In genomic region chr20:25310268-25310920, GRCh38 we compare ENCODE assay signal across 8 cellular contexts.
DNase-seq lines count a peak whose midpoint lies in the region; ATAC-seq and TF ChIP-seq lines count a peak whose summit lies in the region.

No MANE protein-coding gene starts in this region.

- peaks cover 3 to 39% (median 16%) of the 10 kb centered on the region in 4 donors for H3K4me1 ChIP-seq in Peyer's patch
- peaks cover 29% of the 10 kb centered on the region for H3K4me1 ChIP-seq in adipocyte (ENCODE audit: control insufficient read depth, insufficient read depth, low read length)
- H3K4me1 ChIP-seq in right cardiac atrium (ENCODE audit: control insufficient read depth, insufficient read depth, low read length) = peaks cover 17% of the 10 kb centered on the region

- TF ChIP-seq CTCF in Peyer's patch (IDR thresholded peaks at IDR 0.05) = peak in 4 of 6 experiments; percentile 40 to 93 (median 82)

- H3K36me3 ChIP-seq in Peyer's patch (peaks cover 0 to 25% (median 0%) of the 10 kb centered on the region in 3 donors), adipocyte (ENCODE audit: control insufficient read depth, insufficient read depth, low read length, severe bottlenecking) (peaks cover 3% of the 10 kb centered on the region)

- WGBS in right cardiac atrium = 21% methylated on average over 6 of the region's 6 CpGs

- intact Hi-C loops in right cardiac atrium (cut with DNase I) = loop anchor here in 1 of 4 donors (10.0 kb wide), 1 partner anchor 74 kb away; no protein-coding TSS in a partner anchor

- peak overlapping the region; percentile 85 for H3K9ac ChIP-seq in adipocyte (ENCODE audit: low read length)

- peak in 1 of 2 donors; percentile 50 for TF ChIP-seq POLR2A in Peyer's patch (IDR thresholded peaks at IDR 0.05)

- H3K27ac ChIP-seq in Peyer's patch (peak overlapping the region; percentile 59 to 97 (median 83)), right cardiac atrium (ENCODE audit: low read length) (peak overlapping the region; percentile 70)

- H3K27me3 ChIP-seq in Peyer's patch (no peaks in the 10 kb centered on the region), adipocyte (replicated peaks; ENCODE audit: control insufficient read depth, insufficient read depth, low read length) (no peaks in the 10 kb centered on the region), right cardiac atrium (ENCODE audit: control insufficient read depth, insufficient read depth) (no peaks in the 10 kb centered on the region)

- ATAC-seq in GM19468 (IDR thresholded peaks at IDR 0.05; ENCODE audit: extremely low read depth, unreplicated experiment) (peak; percentile 55), HG03571 (IDR thresholded peaks at IDR 0.05; ENCODE audit: unreplicated experiment) (peak; percentile 82), right cardiac atrium (peak; percentile 77 to 87)

- DNase-seq in DMS53 treated with DMSO at 0.1 percent for 48 hours (lab: John Stamatoyannopoulos, UW; ENCODE audit: unreplicated experiment) (peak; percentile 93), Peyer's patch (peak in 2 of 3 donors; percentile 74 to 85), adipocyte (ENCODE audit: low read depth) (peak; percentile 78), right cardiac atrium (peak in 2 of 3 donors; percentile 27 to 72), skeletal muscle cell (ENCODE audit: low read depth) (peak; percentile 68), NCI-H2171 (lab: John Stamatoyannopoulos, UW) (no peak)

- H3K4me3 ChIP-seq in Peyer's patch = peak overlapping the region in 2 of 4 donors; percentile 25 to 28
- peak overlapping the region; percentile 76 for H3K4me3 ChIP-seq in adipocyte (ENCODE audit: low read length)
- no peak overlapping the region for H3K4me3 ChIP-seq in right cardiac atrium (ENCODE audit: low read length)
- peak overlapping the region; percentile 21 for H3K4me3 ChIP-seq in skeletal muscle cell (ENCODE audit: low read depth, low read length)

- H3K9me3 ChIP-seq in Peyer's patch (no peaks in the 10 kb centered on the region), adipocyte (ENCODE audit: control insufficient read depth, low read length) (no peaks in the 10 kb centered on the region), right cardiac atrium (ENCODE audit: control insufficient read depth, low read length) (no peaks in the 10 kb centered on the region)
